24 cellular contexts compared by ENCODE assay signal in the genomic region with DNA sequence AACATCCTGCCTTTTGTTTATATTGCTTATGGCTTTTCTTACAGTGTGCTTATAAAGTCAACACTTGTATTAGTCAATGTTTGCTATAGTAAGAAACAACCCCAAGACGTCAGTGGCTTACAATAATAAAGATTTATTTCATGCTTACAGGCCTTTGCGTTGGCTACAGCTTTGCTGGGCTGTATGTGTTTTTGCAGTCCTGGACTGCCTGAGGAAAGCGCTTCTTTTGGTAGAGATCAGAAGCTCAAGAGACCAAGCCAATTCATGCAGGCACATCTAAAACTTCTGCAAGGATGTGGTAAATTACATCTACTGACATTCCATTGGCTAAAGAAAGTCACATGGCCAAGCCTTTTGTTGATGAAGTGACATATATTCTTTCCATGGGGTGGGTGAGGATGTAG. TPM values are rescaled to one million over a fixed set of nuclear protein-coding genes. Genes with fewer than 3 reads are reported as not detected.
DNase-seq lines count a peak whose midpoint lies in the region; ATAC-seq and TF ChIP-seq lines count a peak whose summit lies in the region.
"Had no signal": no experiment of that assay in that cellular context is flagged by ENCODE, and none has a peak within 500 bp of the region (broad histone marks: within the 10 kb centered on the region; RNA-seq: fewer than 3 reads in every experiment).

No MANE protein-coding gene starts in this region.

- H3K27ac Mint-ChIP-seq in activated CD8-positive, alpha-beta T cell treated with anti-CD3 and anti-CD28 coated beads for 36 hours: no peak overlapping the region
- H3K27ac Mint-ChIP-seq: activated CD4-positive, alpha-beta memory T cell treated with anti-CD3 and anti-CD28 coated beads for 36 hours; activated naive CD8-positive, alpha-beta T cell; activated T-cell treated with anti-CD3 and anti-CD28 coated beads, Interleukin-2, amount 50 U/mL, for 24 hours; brain; dendritic cell treated with granulocyte-macrophage colony-stimulating factor and Interleukin-4, amounts not matched to agents 40 ng/mL and 50 ng/mL, for 4 days; naive B cell; T-helper 1 cell treated with Interleukin-12 subunit alpha and Interleukin-12 subunit beta and Interleukin-4 antibody, amounts not matched to agents 30 μg/mL and 1 μg/mL, for 36 hours had no signal

- in situ Hi-C loops in Panc1 (cut with HindIII; ENCODE audit: low pct_unique_long_range_greater_than_20kb, low sequenced_read_pairs): no loop called here

- H3K4me1 Mint-ChIP-seq in activated CD8-positive, alpha-beta T cell treated with anti-CD3 and anti-CD28 coated beads for 36 hours (ENCODE audit: low read depth): no peaks in the 10 kb centered on the region
- H3K4me1 Mint-ChIP-seq: brain, naive B cell had no signal

- H3K27ac ChIP-seq in C4-2B (peak overlapping the region; percentile 41; the same call in 1 of the 2 replicates), Panc1 (ENCODE audit: low read length) (no peak overlapping the region), uterus (no peak overlapping the region)
- H3K27ac ChIP-seq: parathyroid adenoma, WERI-Rb-1 had no signal

- BruUV-seq in Panc1 (replicated peaks; lab: Mats Ljungman, UMichigan): no TSS peak

- POLR2A ChIA-PET in Panc1 (lab: Charles Lee): no interaction called here
- POLR2A ChIA-PET in activated CD8-positive, alpha-beta T cell treated with anti-CD3 and anti-CD28 coated beads for 36 hours (lab: Charles Lee): no interaction called here

- CTCF ChIA-PET in Panc1 (lab: Charles Lee): interaction anchor here (0.6 kb wide), 1 partner anchor 37 kb away, joined by 3 read pairs; no protein-coding TSS in a partner anchor
- CTCF ChIA-PET in activated CD8-positive, alpha-beta T cell treated with anti-CD3 and anti-CD28 coated beads for 36 hours (lab: Charles Lee): no interaction called here

- H3K27me3 Mint-ChIP-seq in activated CD8-positive, alpha-beta T cell treated with anti-CD3 and anti-CD28 coated beads for 36 hours: peaks cover 7% of the 10 kb centered on the region
- H3K27me3 Mint-ChIP-seq: activated CD4-positive, alpha-beta memory T cell treated with anti-CD3 and anti-CD28 coated beads for 36 hours had no signal

- intact Hi-C loops in Panc1 (cut with micrococcal nuclease; ENCODE audit: unreplicated experiment) (no loop called here), lower leg skin (cut with DNase I; ENCODE audit: low total_unique reads) (no loop called here), uterus (cut with DNase I; ENCODE audit: low total_unique reads) (no loop called here)
- intact Hi-C loops in activated CD8-positive, alpha-beta T cell treated with anti-CD3 and anti-CD28 coated beads for 36 hours (cut with micrococcal nuclease): no loop called here

- H3K9me3 ChIP-seq in Panc1 (ENCODE audit: control insufficient read depth, insufficient read depth, low read depth, low read length) (no peaks in the 10 kb centered on the region), uterus (no peaks in the 10 kb centered on the region)

- TF ChIP-seq CTCF in C4-2B (conservative IDR thresholded peaks at IDR 0.05) (no peak), Panc1 (IDR thresholded peaks at IDR 0.05) (no peak), lower leg skin (IDR thresholded peaks at IDR 0.05) (no peak), uterus (IDR thresholded peaks at IDR 0.05) (no peak)
- no peak for TF ChIP-seq CTCF in activated CD8-positive, alpha-beta T cell treated with anti-CD3 and anti-CD28 coated beads for 36 hours (IDR thresholded peaks at IDR 0.05)

- no peaks in the 10 kb centered on the region for H3K27me3 ChIP-seq in Panc1 (ENCODE audit: control insufficient read depth, insufficient read depth, low read length)
- H3K27me3 ChIP-seq in uterus: no peaks in the 10 kb centered on the region

- H3K36me3 ChIP-seq in Panc1 (ENCODE audit: control insufficient read depth, insufficient read depth, low read length): no peaks in the 10 kb centered on the region
- no peaks in the 10 kb centered on the region for H3K36me3 ChIP-seq in uterus
- H3K36me3 ChIP-seq: WERI-Rb-1 had no signal

- DNase-seq in H4 (ENCODE audit: low spot score): peak; percentile 71
- DNase-seq in Panc1 (ENCODE audit: low read depth, low spot score): peak; percentile 90
- DNase-seq in foreskin melanocyte: peak; percentile 14
- no peak for DNase-seq in activated CD8-positive, alpha-beta T cell treated with anti-CD3 and anti-CD28 coated beads for 36 hours
- no peak for DNase-seq in lower leg skin (ENCODE audit: low spot score in 2 of 2)
- no peak for DNase-seq in uterus
- no peak for DNase-seq in NOMO-1 treated with dmso at 0.1 percent for 144 hours (lab: John Stamatoyannopoulos, UW; ENCODE audit: unreplicated experiment)
- DNase-seq: activated CD4-positive, alpha-beta memory T cell treated with anti-CD3 and anti-CD28 coated beads for 36 hours; activated T-cell treated with anti-CD3 and anti-CD28 coated beads, Interleukin-2, amount 50 U/mL, for 24 hours; islet precursor cell; naive B cell; NCI-H1694; NCI-H446; Right ventricle myocardium superior; stimulated activated CD4-positive, alpha-beta T cell treated with anti-CD3 and anti-CD28 coated beads, Interleukin-1b, Interleukin-23, amount 100 ng/mL, for 48 hours; stimulated activated naive CD4-positive, alpha-beta T cell; WERI-Rb-1 had no signal

- H3K36me3 Mint-ChIP-seq in activated CD8-positive, alpha-beta T cell treated with anti-CD3 and anti-CD28 coated beads for 36 hours (ENCODE audit: low read depth): no peaks in the 10 kb centered on the region
- H3K36me3 Mint-ChIP-seq: activated CD4-positive, alpha-beta memory T cell treated with anti-CD3 and anti-CD28 coated beads for 36 hours; activated naive CD8-positive, alpha-beta T cell; brain; naive B cell had no signal

- no peaks in the 10 kb centered on the region for H3K9me3 Mint-ChIP-seq in activated CD8-positive, alpha-beta T cell treated with anti-CD3 and anti-CD28 coated beads for 36 hours
- H3K9me3 Mint-ChIP-seq: brain; dendritic cell treated with granulocyte-macrophage colony-stimulating factor and Interleukin-4, amounts not matched to agents 40 ng/mL and 50 ng/mL, for 4 days; T-helper 1 cell treated with Interleukin-12 subunit alpha and Interleukin-12 subunit beta and Interleukin-4 antibody, amounts not matched to agents 30 μg/mL and 1 μg/mL, for 36 hours had no signal

- H3K4me3 Mint-ChIP-seq in activated CD8-positive, alpha-beta T cell treated with anti-CD3 and anti-CD28 coated beads for 36 hours: no peak overlapping the region
- H3K4me3 Mint-ChIP-seq: activated CD4-positive, alpha-beta memory T cell treated with anti-CD3 and anti-CD28 coated beads for 36 hours; activated naive CD8-positive, alpha-beta T cell; activated T-cell treated with anti-CD3 and anti-CD28 coated beads, Interleukin-2, amount 50 U/mL, for 24 hours; brain; dendritic cell treated with granulocyte-macrophage colony-stimulating factor and Interleukin-4, amounts not matched to agents 40 ng/mL and 50 ng/mL, for 4 days; naive B cell; T-helper 1 cell treated with Interleukin-12 subunit alpha and Interleukin-12 subunit beta and Interleukin-4 antibody, amounts not matched to agents 30 μg/mL and 1 μg/mL, for 36 hours had no signal

- WGBS in lower leg skin, 2 donors: 81 to 86% methylated on average over 3 of the region's 3 CpGs

- TF ChIP-seq POLR2A in lower leg skin (IDR thresholded peaks at IDR 0.05) (no peak), uterus (IDR thresholded peaks at IDR 0.05) (no peak)

- ATAC-seq in Panc1: peak; percentile 95
- ATAC-seq in activated CD8-positive, alpha-beta T cell treated with anti-CD3 and anti-CD28 coated beads for 36 hours: no peak

- H3K4me1 ChIP-seq in Panc1 (ENCODE audit: control insufficient read depth, insufficient read depth, low read length) (peaks cover 9% of the 10 kb centered on the region; the same call in 1 of the 2 replicates), uterus (no peaks in the 10 kb centered on the region)
- H3K4me1 ChIP-seq: parathyroid adenoma had no signal

- peak overlapping the region in 1 of 2 experiments; percentile 3; a peak in 1 of 4 replicates for H3K4me3 ChIP-seq in Panc1 (ENCODE audit: low read depth in 2 of 2, low read length in 2 of 2)
- H3K4me3 ChIP-seq in lower leg skin (ENCODE audit: low read depth, poor library complexity, severe bottlenecking): no peak overlapping the region
- no peak overlapping the region for H3K4me3 ChIP-seq in uterus
- H3K4me3 ChIP-seq: lung had no signal

RNA-seq across cellular contexts. Expression of a gene that starts 17.5 kb away (rescaled TPM):
- total RNA-seq in H4 (2014; rRNA removed; shearing (Covaris generic)): 2.2 and 3.5 TPM in 2 replicates
- total RNA-seq in Panc1 (2021; ENCODE audit: unreplicated experiment): 11.1 TPM
- 3.8 TPM for polyA plus RNA-seq in Panc1 (2012; ENCODE audit: insufficient read length)
- total RNA-seq in activated CD8-positive, alpha-beta T cell treated with anti-CD3 and anti-CD28 coated beads for 36 hours: not detected
- 1 to 10 TPM in 2 of 4 donors, under 1 TPM in 2; 0.69 to 2.1 (median 1.2) TPM for total RNA-seq in lower leg skin
- total RNA-seq in uterus: 1 to 10 TPM; 2.8 to 10.0 (median 7.4) TPM
- total RNA-seq: activated CD4-positive, alpha-beta memory T cell treated with anti-CD3 and anti-CD28 coated beads for 36 hours had no signal

RNA-seq across cellular contexts. Expression of a gene that starts 48.3 kb away (rescaled TPM):
- 5.8 and 7.9 TPM in 2 replicates for total RNA-seq in H4 (2014; rRNA removed; shearing (Covaris generic))
- 8.2 TPM for total RNA-seq in Panc1 (2021; ENCODE audit: unreplicated experiment)
- polyA plus RNA-seq in Panc1 (2012; ENCODE audit: insufficient read length): 7.4 TPM
- total RNA-seq in activated CD8-positive, alpha-beta T cell treated with anti-CD3 and anti-CD28 coated beads for 36 hours: not detected
- 100 to 1,000 TPM in 1 of 4 donors, 10 to 100 TPM in 3; 33.6 to 113 (median 67.1) TPM for total RNA-seq in lower leg skin
- 100 to 1,000 TPM in 2 of 4 donors, 10 to 100 TPM in 2; 76.3 to 315 (median 140) TPM for total RNA-seq in uterus
- total RNA-seq: activated CD4-positive, alpha-beta memory T cell treated with anti-CD3 and anti-CD28 coated beads for 36 hours had no signal

Comparison
In these comparisons a context has a peak if more than half of its experiments do, and no peak if none do; other contexts are left out.
1. DNase-seq: peak in H4 (single experiment), Panc1 (single experiment) and foreskin melanocyte (single experiment); none in activated CD8-positive, alpha-beta T cell treated with anti-CD3 and anti-CD28 coated beads for 36 hours (single experiment), lower leg skin (0 of 2), uterus (0 of 2) and NOMO-1 treated with dmso at 0.1 percent for 144 hours (single experiment).